Comparison of ENCODE assay signal across 29 cellular contexts in the genomic region with DNA sequence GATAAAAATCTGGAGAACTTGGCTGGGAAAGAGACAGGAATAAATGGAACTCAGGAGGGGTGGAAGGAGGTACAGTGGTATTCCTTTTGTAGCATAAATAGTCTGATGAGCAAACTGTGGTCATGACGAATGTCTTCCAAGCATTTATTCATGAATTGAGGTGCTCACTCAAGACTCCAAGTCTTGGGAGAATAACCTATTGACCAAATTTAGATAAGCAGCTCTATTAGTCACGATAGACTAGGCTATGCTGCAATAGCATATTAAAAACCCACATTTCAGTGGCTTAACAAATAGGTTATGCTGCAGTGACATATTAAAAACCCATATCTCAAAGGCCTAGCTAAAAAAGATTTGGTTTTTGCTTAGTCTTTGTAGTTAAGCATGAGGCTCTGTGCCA.
"Had no signal": no experiment of that assay in that cellular context is flagged by ENCODE, and none has a peak within 500 bp of the region (broad histone marks: within the 10 kb centered on the region; RNA-seq: fewer than 3 reads in every experiment).

No MANE protein-coding gene starts in this region.

- DNase-seq: stimulated activated CD4-positive, alpha-beta T cell treated with anti-CD3 and anti-CD28 coated beads, Interleukin-2, amount 100 ng/mL, for 48 hours; stimulated activated CD4-positive, alpha-beta T cell treated with anti-CD3 and anti-CD28 coated beads, Interleukin-4, amount 100 ng/mL, for 1 hour; stimulated activated CD4-positive, alpha-beta T cell treated with anti-CD3 and anti-CD28 coated beads, Interleukin-4, amount 100 ng/mL, for 24 hours; stimulated activated CD4-positive, alpha-beta T cell treated with anti-CD3 and anti-CD28 coated beads, Interleukin-4, amount 100 ng/mL, for 4 hours; stimulated activated CD8-positive, alpha-beta memory T cell treated with anti-CD3 and anti-CD28 coated beads, Interleukin-4, amount 100 ng/mL, for 48 hours; stimulated activated naive B cell treated with anti-CD40 and anti-IgM and Interleukin-4, amounts not matched to agents 10 μg/mL and 1 μg/mL and 100 μg/mL, for 72 hours; stimulated activated naive CD4-positive, alpha-beta T cell; stimulated activated naive CD4-positive, alpha-beta T cell treated with Interleukin-2 at 50 U/mL for 16 hours; stimulated activated naive CD8-positive, alpha-beta T cell treated with anti-CD3 and anti-CD28 coated beads, Interleukin-15, amount 100 ng/mL, for 72 hours; stimulated activated naive CD8-positive, alpha-beta T cell treated with anti-CD3 and anti-CD28 coated beads, Interleukin-15, Interleukin-2, amounts not matched to agents 100 U/mL and 50 U/mL, for 24 hours; stomach; substantia nigra; testis; thyroid gland; tibial artery; transverse colon; trophoblast cell; upper lobe of left lung; upper lobe of right lung; uterus had no signal

- H3K36me3 ChIP-seq: stomach, suprapubic skin, thoracic aorta, thyroid gland, tibial artery, tibial nerve, transverse colon, upper lobe of left lung, upper lobe of right lung, uterus, vagina had no signal

- H3K4me3 ChIP-seq: stomach, suprapubic skin, testis, thoracic aorta, thyroid gland, tibial artery, tibial nerve, transverse colon, upper lobe of left lung, upper lobe of right lung, uterus, vagina had no signal

- H3K27ac Mint-ChIP-seq: stimulated activated effector memory CD8-positive, alpha-beta T cell treated with anti-CD3 and anti-CD28 coated beads, Interleukin-12 subunit alpha, Interleukin-12 subunit beta, amount 100 ng/mL, for 72 hours; stimulated activated memory B cell treated with anti-CD40 and anti-IgM and Interleukin-4, amounts not matched to agents 10 μg/mL and 1 μg/mL and 100 μg/mL, for 72 hours; stimulated activated naive B cell treated with anti-CD40 and anti-IgM and Interleukin-4, amounts not matched to agents 10 μg/mL and 1 μg/mL and 100 μg/mL, for 72 hours; stimulated activated naive CD8-positive, alpha-beta T cell treated with anti-CD3 and anti-CD28 coated beads, Interleukin-15, amount 100 ng/mL, for 72 hours; stimulated activated naive CD8-positive, alpha-beta T cell treated with anti-CD3 and anti-CD28 coated beads, Interleukin-15, Interleukin-2, amounts not matched to agents 100 ng/mL and 50 ng/mL, for 24 hours; type B pancreatic cell had no signal

- H3K36me3 Mint-ChIP-seq: stimulated activated effector memory CD8-positive, alpha-beta T cell treated with anti-CD3 and anti-CD28 coated beads, Interleukin-12 subunit alpha, Interleukin-12 subunit beta, amount 100 ng/mL, for 72 hours; type B pancreatic cell had no signal

- H3K9me3 ChIP-seq: testis, thyroid gland, upper lobe of right lung had no signal

- H3K4me1 Mint-ChIP-seq: stimulated activated effector memory CD8-positive, alpha-beta T cell treated with anti-CD3 and anti-CD28 coated beads, Interleukin-12 subunit alpha, Interleukin-12 subunit beta, amount 100 ng/mL, for 72 hours; stimulated activated memory B cell treated with anti-CD40 and anti-IgM and Interleukin-4, amounts not matched to agents 10 μg/mL and 1 μg/mL and 100 μg/mL, for 72 hours; stimulated activated naive B cell treated with anti-CD40 and anti-IgM and Interleukin-4, amounts not matched to agents 10 μg/mL and 1 μg/mL and 100 μg/mL, for 72 hours; stimulated activated naive CD8-positive, alpha-beta T cell treated with anti-CD3 and anti-CD28 coated beads, Interleukin-15, amount 100 ng/mL, for 72 hours had no signal

- H3K27me3 ChIP-seq: stomach, suprapubic skin, testis, thyroid gland, tibial artery, tibial nerve, transverse colon, upper lobe of left lung, upper lobe of right lung, uterus, vagina had no signal

- FAIRE-seq: urothelium cell line had no signal

- H3K27ac ChIP-seq: stomach, suprapubic skin, testis, thoracic aorta, thyroid gland, tibial artery, tibial nerve, transverse colon, upper lobe of left lung, upper lobe of right lung, uterus, vagina had no signal

- H3K4me1 ChIP-seq: stomach, suprapubic skin, testis, thyroid gland, tibial artery, tibial nerve, transverse colon, upper lobe of left lung, upper lobe of right lung, uterus, vagina had no signal

- H3K4me3 Mint-ChIP-seq: stimulated activated effector memory CD8-positive, alpha-beta T cell treated with anti-CD3 and anti-CD28 coated beads, Interleukin-12 subunit alpha, Interleukin-12 subunit beta, amount 100 ng/mL, for 72 hours; stimulated activated memory B cell treated with anti-CD40 and anti-IgM and Interleukin-4, amounts not matched to agents 10 μg/mL and 1 μg/mL and 100 μg/mL, for 72 hours; stimulated activated naive B cell treated with anti-CD40 and anti-IgM and Interleukin-4, amounts not matched to agents 10 μg/mL and 1 μg/mL and 100 μg/mL, for 72 hours; stimulated activated naive CD8-positive, alpha-beta T cell treated with anti-CD3 and anti-CD28 coated beads, Interleukin-15, amount 100 ng/mL, for 72 hours; stimulated activated naive CD8-positive, alpha-beta T cell treated with anti-CD3 and anti-CD28 coated beads, Interleukin-15, Interleukin-2, amounts not matched to agents 100 ng/mL and 50 ng/mL, for 24 hours; type B pancreatic cell had no signal
